In genomic region chr9:94879230-94879629, GRCh38 we compare ENCODE assay signal across 30 cellular contexts.
A peak's percentile ranks its signal among the peaks of the same experiment; 100 is the strongest.
DNase-seq lines count a peak whose midpoint lies in the region; ATAC-seq and TF ChIP-seq lines count a peak whose summit lies in the region.
"Had no signal": no experiment of that assay in that cellular context is flagged by ENCODE, and none has a peak within 500 bp of the region (broad histone marks: within the 10 kb centered on the region; RNA-seq: fewer than 3 reads in every experiment).

No MANE protein-coding gene starts in this region.

- POLR2A ChIA-PET in activated CD4-positive, alpha-beta memory T cell treated with anti-CD3 and anti-CD28 coated beads for 36 hours (lab: Charles Lee) = interaction anchor here (0.9 to 2.2 kb wide), 6 partner anchors 11 to 128 kb away, joined by 3 to 6 read pairs (median 4); no protein-coding TSS in a partner anchor
- POLR2A ChIA-PET in MCF 10A (lab: Yijun Ruan, JAX) = interaction anchor here (1.6 kb wide), 1 partner anchor 21 kb away, joined by 5 read pairs; no protein-coding TSS in a partner anchor

- H3K27ac ChIP-seq in smooth muscle cell (ENCODE audit: low read depth) = peak overlapping the region; percentile 84
- H3K27ac ChIP-seq: brain microvascular endothelial cell, colonic mucosa, gastrocnemius medialis, KMS-11, left lung, ovary, thyroid gland had no signal

- H3F3A ChIP-seq in smooth muscle cell (ENCODE audit: low read depth) = peaks cover 33% of the 10 kb centered on the region

- no TSS peak for BruUV-seq in MCF 10A (replicated peaks; lab: Mats Ljungman, UMichigan)

- H3K9ac ChIP-seq in smooth muscle cell (ENCODE audit: low read depth) = no peak overlapping the region
- H3K9ac ChIP-seq: KMS-11 had no signal

- TF ChIP-seq CTCF in smooth muscle cell (IDR thresholded peaks at IDR 0.05; ENCODE audit: borderline replicate concordance, insufficient read depth, poor library complexity, severe bottlenecking) = no peak
- no peak for TF ChIP-seq CTCF in MCF 10A (IDR thresholded peaks at IDR 0.05; ENCODE audit: unreplicated experiment)

- peaks cover 40% of the 10 kb centered on the region for H3K4me1 Mint-ChIP-seq in activated CD8-positive, alpha-beta memory T cell treated with anti-CD3 and anti-CD28 coated beads, Interleukin-2, amount 10 ng/mL, durations not matched to agents 7 days and 5 days
- H3K4me1 Mint-ChIP-seq in activated CD4-positive, alpha-beta memory T cell treated with anti-CD3 and anti-CD28 coated beads for 36 hours (ENCODE audit: low read depth) = peaks cover 26% of the 10 kb centered on the region
- H3K4me1 Mint-ChIP-seq in immature natural killer cell = peaks cover 20 to 32% of the 10 kb centered on the region in 2 donors
- H3K4me1 Mint-ChIP-seq in MCF 10A (ENCODE audit: insufficient read depth, unreplicated experiment) = peaks cover 6% of the 10 kb centered on the region

- no peaks in the 10 kb centered on the region for H3K27me3 ChIP-seq in smooth muscle cell (ENCODE audit: low read depth)
- H3K27me3 ChIP-seq: brain microvascular endothelial cell, colonic mucosa, gastrocnemius medialis, left lung, ovary, thyroid gland had no signal

- peak; percentile 43 for ATAC-seq in activated CD8-positive, alpha-beta memory T cell treated with anti-CD3 and anti-CD28 coated beads, Interleukin-2, amount 10 ng/mL, durations not matched to agents 7 days and 5 days
- ATAC-seq in HG03460 (IDR thresholded peaks at IDR 0.05; ENCODE audit: unreplicated experiment) = no peak
- ATAC-seq: esophagus mucosa; gastrocnemius medialis; left lung; naive thymus-derived CD8-positive, alpha-beta T cell; T-helper 17 cell had no signal

- H3K4me3 ChIP-seq in smooth muscle cell = no peak overlapping the region
- H3K4me3 ChIP-seq: colonic mucosa, gastrocnemius medialis, left lung, ovary, thyroid gland had no signal

- no peak for DNase-seq in activated CD8-positive, alpha-beta memory T cell treated with anti-CD3 and anti-CD28 coated beads, Interleukin-2, amount 10 ng/mL, durations not matched to agents 7 days and 5 days
- DNase-seq in activated CD8-positive, alpha-beta memory T cell treated with anti-CD3 and anti-CD28 coated beads for 24 hours = no peak
- DNase-seq in activated CD4-positive, alpha-beta memory T cell treated with anti-CD3 and anti-CD28 coated beads for 36 hours = no peak
- DNase-seq in immature natural killer cell (no peak), smooth muscle cell (lab: John Stamatoyannopoulos, UW; ENCODE audit: unreplicated experiment) (no peak), SIG-M5 (lab: John Stamatoyannopoulos, UW) (no peak), MCF 10A (ENCODE audit: unreplicated experiment) (no peak)
- DNase-seq: activated CD4-positive, alpha-beta T cell treated with anti-CD3 and anti-CD28 coated beads for 4 hours; activated CD8-positive, alpha-beta memory T cell treated with anti-CD3 and anti-CD28 coated beads, Interleukin-2, amount 50 U/mL, for 48 hours; activated gamma-delta T cell; brain microvascular endothelial cell; Caco-2; colonic mucosa; DMS79 treated with DMSO at 0.1 percent for 48 hours; effector memory CD4-positive, alpha-beta T cell; gastrocnemius medialis; hippocampal formation; left lung; MV-4-11; naive thymus-derived CD8-positive, alpha-beta T cell; NCI-H1694; NCI-H2171 treated with DMSO at 0.1 percent for 48 hours; NCI-H526 treated with DMSO at 0.1 percent for 48 hours; ovary; stimulated activated naive CD8-positive, alpha-beta T cell treated with anti-CD3 and anti-CD28 coated beads, Interleukin-15, Interleukin-2, amounts not matched to agents 100 U/mL and 50 U/mL, for 24 hours; T-helper 17 cell; thyroid gland had no signal

- H3K79me2 ChIP-seq in smooth muscle cell (ENCODE audit: low read depth) = peaks cover 27% of the 10 kb centered on the region

- H3K9me3 Mint-ChIP-seq in activated CD8-positive, alpha-beta memory T cell treated with anti-CD3 and anti-CD28 coated beads, Interleukin-2, amount 10 ng/mL, durations not matched to agents 7 days and 5 days (ENCODE audit: low read depth) = no peaks in the 10 kb centered on the region
- peaks cover 6% of the 10 kb centered on the region for H3K9me3 Mint-ChIP-seq in activated CD4-positive, alpha-beta memory T cell treated with anti-CD3 and anti-CD28 coated beads for 36 hours
- H3K9me3 Mint-ChIP-seq in immature natural killer cell = no peaks in the 10 kb centered on the region
- H3K9me3 Mint-ChIP-seq in MCF 10A (ENCODE audit: unreplicated experiment) = no peaks in the 10 kb centered on the region

- H3K4me2 ChIP-seq in smooth muscle cell = peak overlapping the region; percentile 54
- H3K4me2 ChIP-seq: KMS-11 had no signal

- CTCF ChIA-PET in activated CD8-positive, alpha-beta memory T cell treated with anti-CD3 and anti-CD28 coated beads, Interleukin-2, amount 10 ng/mL, durations not matched to agents 7 days and 5 days (lab: Charles Lee) = interaction anchor here (0.8 to 1.5 kb wide), 2 partner anchors 96 to 197 kb away, joined by 4 read pairs; no protein-coding TSS in a partner anchor
- CTCF ChIA-PET in activated CD4-positive, alpha-beta memory T cell treated with anti-CD3 and anti-CD28 coated beads for 36 hours (lab: Charles Lee) = interaction anchor here (1.1 kb wide), 1 partner anchor 18 kb away, joined by 5 read pairs; no protein-coding TSS in a partner anchor
- CTCF ChIA-PET in MCF 10A (lab: Yijun Ruan, JAX) = interaction anchor here (0.8 kb wide), 1 partner anchor 27 kb away, joined by 3 read pairs; no protein-coding TSS in a partner anchor

- no peaks in the 10 kb centered on the region for H3K36me3 ChIP-seq in smooth muscle cell (ENCODE audit: low read depth)
- H3K36me3 ChIP-seq: brain microvascular endothelial cell, colonic mucosa, gastrocnemius medialis, left lung, ovary, thyroid gland had no signal

- peak overlapping the region; percentile 78 for H3K27ac Mint-ChIP-seq in activated CD8-positive, alpha-beta memory T cell treated with anti-CD3 and anti-CD28 coated beads, Interleukin-2, amount 10 ng/mL, durations not matched to agents 7 days and 5 days
- peak overlapping the region; percentile 69 for H3K27ac Mint-ChIP-seq in activated CD4-positive, alpha-beta memory T cell treated with anti-CD3 and anti-CD28 coated beads for 36 hours
- H3K27ac Mint-ChIP-seq in immature natural killer cell (peak overlapping the region; percentile 32 to 88 (median 80)), MCF 10A (ENCODE audit: low read depth, unreplicated experiment) (no peak overlapping the region)
- H3K27ac Mint-ChIP-seq: T-helper 17 cell had no signal

- peaks cover 23% of the 10 kb centered on the region for H3K36me3 Mint-ChIP-seq in activated CD8-positive, alpha-beta memory T cell treated with anti-CD3 and anti-CD28 coated beads, Interleukin-2, amount 10 ng/mL, durations not matched to agents 7 days and 5 days
- peaks cover 5% of the 10 kb centered on the region for H3K36me3 Mint-ChIP-seq in activated CD4-positive, alpha-beta memory T cell treated with anti-CD3 and anti-CD28 coated beads for 36 hours
- H3K36me3 Mint-ChIP-seq in immature natural killer cell = peaks cover 0 to 5% (median 4%) of the 10 kb centered on the region in 3 donors
- H3K36me3 Mint-ChIP-seq in MCF 10A (ENCODE audit: insufficient read depth, unreplicated experiment) = peaks cover 5% of the 10 kb centered on the region

- H4K20me1 ChIP-seq in smooth muscle cell (ENCODE audit: low read depth) = no peaks in the 10 kb centered on the region

- no peak overlapping the region for H2AFZ ChIP-seq in smooth muscle cell (ENCODE audit: low read depth)

- H3K9me3 ChIP-seq in smooth muscle cell (replicated peaks; ENCODE audit: low read depth) = no peaks in the 10 kb centered on the region
- H3K9me3 ChIP-seq: Caco-2, colonic mucosa, gastrocnemius medialis, left lung, ovary, thyroid gland had no signal

- peaks cover 31% of the 10 kb centered on the region for H3K4me1 ChIP-seq in smooth muscle cell (ENCODE audit: low read depth)
- H3K4me1 ChIP-seq: colonic mucosa had no signal

- peaks cover 3% of the 10 kb centered on the region for H3K27me3 Mint-ChIP-seq in activated CD8-positive, alpha-beta memory T cell treated with anti-CD3 and anti-CD28 coated beads, Interleukin-2, amount 10 ng/mL, durations not matched to agents 7 days and 5 days
- peaks cover 6% of the 10 kb centered on the region for H3K27me3 Mint-ChIP-seq in activated CD4-positive, alpha-beta memory T cell treated with anti-CD3 and anti-CD28 coated beads for 36 hours
- peaks cover 0 to 1% (median 0%) of the 10 kb centered on the region in 3 donors for H3K27me3 Mint-ChIP-seq in immature natural killer cell (ENCODE audit: low read depth in 3 of 3)
- no peaks in the 10 kb centered on the region for H3K27me3 Mint-ChIP-seq in MCF 10A (ENCODE audit: insufficient read depth, unreplicated experiment)
- H3K27me3 Mint-ChIP-seq: naive thymus-derived CD8-positive, alpha-beta T cell; T-helper 17 cell had no signal

- intact Hi-C loops in activated CD4-positive, alpha-beta memory T cell treated with anti-CD3 and anti-CD28 coated beads for 36 hours (cut with micrococcal nuclease) = loop anchor here (5.0 kb wide), 2 partner anchors 73 to 288 kb away; no protein-coding TSS in a partner anchor
- intact Hi-C loops in MCF 10A (cut with micrococcal nuclease) = no loop called here

- H3K4me3 Mint-ChIP-seq in activated CD8-positive, alpha-beta memory T cell treated with anti-CD3 and anti-CD28 coated beads, Interleukin-2, amount 10 ng/mL, durations not matched to agents 7 days and 5 days = peak overlapping the region; percentile 28
- no peak overlapping the region for H3K4me3 Mint-ChIP-seq in activated CD4-positive, alpha-beta memory T cell treated with anti-CD3 and anti-CD28 coated beads for 36 hours
- H3K4me3 Mint-ChIP-seq in immature natural killer cell (peak overlapping the region; percentile 40 to 71 (median 56)), MCF 10A (ENCODE audit: unreplicated experiment) (no peak overlapping the region)
- H3K4me3 Mint-ChIP-seq: naive thymus-derived CD8-positive, alpha-beta T cell; T-helper 17 cell had no signal

Comparison
In these comparisons a context has a peak if more than half of its experiments do, and no peak if none do; other contexts are left out.
1. H3K4me3 Mint-ChIP-seq: peak in activated CD8-positive, alpha-beta memory T cell treated with anti-CD3 and anti-CD28 coated beads, Interleukin-2, amount 10 ng/mL, durations not matched to agents 7 days and 5 days (single experiment) and immature natural killer cell (5 of 5); none in activated CD4-positive, alpha-beta memory T cell treated with anti-CD3 and anti-CD28 coated beads for 36 hours (single experiment) and MCF 10A (single experiment).